In the genomic region with DNA sequence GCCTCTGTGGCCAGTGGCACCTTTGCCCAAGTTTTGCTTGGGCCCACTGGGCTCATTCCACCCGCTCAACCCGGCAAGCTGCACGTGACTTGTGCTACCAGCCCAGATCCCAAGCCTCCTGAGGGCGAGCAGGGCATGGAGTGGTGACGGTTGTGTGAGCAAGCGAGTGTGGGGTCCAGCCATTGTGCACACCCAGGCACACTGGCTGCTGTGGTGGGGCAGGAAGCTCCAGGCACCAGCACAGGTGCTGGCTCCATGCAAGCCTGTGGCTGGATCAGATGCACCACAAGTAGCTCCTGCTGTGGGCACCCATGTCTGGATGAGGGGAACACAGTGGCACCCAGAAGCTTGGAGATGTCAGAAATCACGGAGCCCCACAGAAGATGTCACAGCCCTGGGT, we compare ENCODE assay signal across 34 cellular contexts.
"Had no signal": no experiment of that assay in that cellular context is flagged by ENCODE, and none has a peak within 500 bp of the region (broad histone marks: within the 10 kb centered on the region; RNA-seq: fewer than 3 reads in every experiment).

No MANE protein-coding gene starts in this region.

- ATAC-seq: activated naive CD8-positive, alpha-beta T cell treated with anti-CD3 and anti-CD28 coated beads, Interleukin-2, amount 50 U/mL, for 24 hours; Right ventricle myocardium inferior had no signal

- H3K4me3 ChIP-seq: MG63, PC-9 had no signal

- FAIRE-seq: RCC 7860 had no signal

- H3K9me3 ChIP-seq: MG63 had no signal

- H3K27me3 ChIP-seq: brain microvascular endothelial cell, MG63 had no signal

- DNase-seq: activated B cell treated with CpG ODN at 0.5 μM for 24 hours; activated CD4-positive, alpha-beta memory T cell treated with anti-CD3 and anti-CD28 coated beads for 36 hours; activated CD4-positive, alpha-beta T cell treated with anti-CD3 and anti-CD28 coated beads for 4 hours; activated CD4-positive, alpha-beta T cell treated with anti-CD3 and anti-CD28 coated beads, Interleukin-2, amount 50 U/mL, for 1 hour; activated CD4-positive, CD25-positive, alpha-beta regulatory T cell treated with anti-CD3 and anti-CD28 coated beads, Interleukin-2, amount 50 U/mL, for 72 hours; activated CD8-positive, alpha-beta memory T cell treated with anti-CD3 and anti-CD28 coated beads, Interleukin-2, amount 50 U/mL, for 4 hours; activated effector memory CD4-positive, alpha-beta T cell treated with Interleukin-2 at 50 U/mL for 16 hours; activated naive CD4-positive, alpha-beta T cell treated with anti-CD3 and anti-CD28 coated beads, Interleukin-2, amount 10 ng/mL, durations not matched to agents 7 days and 5 days; activated naive CD8-positive, alpha-beta T cell treated with anti-CD3 and anti-CD28 coated beads, Interleukin-2, amount 50 U/mL, for 24 hours; activated T-cell treated with anti-CD3 and anti-CD28 coated beads for 4 hours; activated T-cell treated with anti-CD3 and anti-CD28 coated beads, Interleukin-2, amount 50 U/mL, for 48 hours; anterior cingulate cortex; brain microvascular endothelial cell; central memory CD4-positive, alpha-beta T cell; Karpas-422; KBM-7; MG63; NCI-H1048; NCI-H1105 treated with DMSO at 0.1 percent for 48 hours; NCI-H1436; NCI-H1694 treated with DMSO at 0.1 percent for 48 hours; NCI-H2029; NCI-H510A; NCI-H526; NCI-H748 treated with DMSO at 0.1 percent for 48 hours; PC-9; SW 1271; T-helper 1 cell; T-helper 2 cell; T-helper 9 cell had no signal

- H3K27ac ChIP-seq: brain microvascular endothelial cell, PC-9, RWPE1, VCaP had no signal

- H3K36me3 ChIP-seq: brain microvascular endothelial cell, MG63 had no signal
